25 cellular contexts compared by ENCODE assay signal in the genomic region with DNA sequence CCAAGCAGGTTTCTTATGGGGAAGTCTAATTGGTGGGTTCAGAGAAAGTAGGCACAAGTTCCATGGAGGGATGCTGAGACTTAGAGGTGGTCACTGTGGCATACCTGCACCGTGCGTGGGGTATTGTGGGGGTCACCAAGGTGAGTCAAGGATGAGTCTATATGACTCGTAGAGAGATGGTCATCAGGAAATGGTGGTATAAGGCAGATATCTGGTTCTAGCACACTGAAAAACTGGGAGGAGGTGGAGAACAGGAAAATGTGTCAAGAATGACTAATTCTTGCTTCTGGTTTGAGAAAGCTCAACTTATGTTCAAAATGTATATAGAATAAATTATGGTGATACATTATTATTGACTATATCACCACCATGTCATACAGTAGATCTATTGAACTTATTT.
"Had no signal": no experiment of that assay in that cellular context is flagged by ENCODE, and none has a peak within 500 bp of the region (broad histone marks: within the 10 kb centered on the region; RNA-seq: fewer than 3 reads in every experiment).

No MANE protein-coding gene starts in this region.

- H3K4me3 Mint-ChIP-seq: mesothelial cell of epicardium; naive B cell; nephron; neural progenitor cell; stimulated activated naive B cell treated with anti-CD40 and anti-IgM and Interleukin-4, amounts not matched to agents 10 μg/mL and 1 μg/mL and 100 μg/mL, for 72 hours; stimulated activated naive CD8-positive, alpha-beta T cell treated with anti-CD3 and anti-CD28 coated beads, Interleukin-15, Interleukin-2, amounts not matched to agents 100 ng/mL and 50 ng/mL, for 24 hours had no signal

- H3K9ac ChIP-seq: neural progenitor cell had no signal

- DNase-seq: dorsolateral prefrontal cortex; effector CD4-positive, alpha-beta T cell; mesenchymal stem cell; mucosa of descending colon; naive B cell; right cardiac atrium; sigmoid colon; spleen; stimulated activated CD4-positive, alpha-beta T cell treated with anti-CD3 and anti-CD28 coated beads, Interleukin-4, amount 100 ng/mL, for 4 hours; stimulated activated naive B cell treated with anti-CD40 and anti-IgM and Interleukin-4, amounts not matched to agents 10 μg/mL and 1 μg/mL and 100 μg/mL, for 72 hours; upper lobe of left lung had no signal

- H3K4me2 ChIP-seq: neural progenitor cell had no signal

- H3K27me3 Mint-ChIP-seq: naive B cell; stimulated activated naive B cell treated with anti-CD40 and anti-IgM and Interleukin-4, amounts not matched to agents 10 μg/mL and 1 μg/mL and 100 μg/mL, for 72 hours had no signal

- H3K4me1 ChIP-seq: esophagus muscularis mucosa, neural progenitor cell, prostate gland, sigmoid colon, spleen, tibial nerve, upper lobe of left lung had no signal

- H3K4me3 ChIP-seq: dorsolateral prefrontal cortex, esophagus muscularis mucosa, lung, mucosa of descending colon, neural progenitor cell, prostate gland, sigmoid colon, spleen, thoracic aorta, tibial nerve, upper lobe of left lung had no signal

- H2AFZ ChIP-seq: neural progenitor cell had no signal

- H3K27ac ChIP-seq: dorsolateral prefrontal cortex, esophagus muscularis mucosa, neural progenitor cell, prostate gland, sigmoid colon, spleen, thoracic aorta, tibial nerve, upper lobe of left lung had no signal

- H3K36me3 ChIP-seq: esophagus muscularis mucosa, neural progenitor cell, prostate gland, sigmoid colon, spleen, thoracic aorta, tibial nerve, upper lobe of left lung had no signal

- ATAC-seq: left lobe of liver; mucosa of descending colon; right cardiac atrium; stimulated activated naive B cell treated with anti-CD40 and anti-IgM and Interleukin-4, amounts not matched to agents 10 μg/mL and 1 μg/mL and 100 μg/mL, for 72 hours had no signal

- H3K36me3 Mint-ChIP-seq: mesothelial cell of epicardium; naive B cell; neural progenitor cell; stimulated activated naive B cell treated with anti-CD40 and anti-IgM and Interleukin-4, amounts not matched to agents 10 μg/mL and 1 μg/mL and 100 μg/mL, for 72 hours had no signal

- H3K9me3 Mint-ChIP-seq: nephron; neural progenitor cell; stimulated activated naive CD8-positive, alpha-beta T cell treated with anti-CD3 and anti-CD28 coated beads, Interleukin-15, Interleukin-2, amounts not matched to agents 100 ng/mL and 50 ng/mL, for 24 hours had no signal

- FAIRE-seq: colon, frontal cortex, keratinocyte, urothelium cell line had no signal

- H3K27me3 ChIP-seq: esophagus muscularis mucosa, neural progenitor cell, sigmoid colon, spleen, tibial nerve, upper lobe of left lung had no signal

- H3K9me3 ChIP-seq: esophagus muscularis mucosa, mucosa of descending colon, prostate gland, sigmoid colon, spleen, thoracic aorta, tibial nerve, upper lobe of left lung had no signal

- H3K4me1 Mint-ChIP-seq: mesothelial cell of epicardium; naive B cell; nephron; neural progenitor cell; stimulated activated naive B cell treated with anti-CD40 and anti-IgM and Interleukin-4, amounts not matched to agents 10 μg/mL and 1 μg/mL and 100 μg/mL, for 72 hours had no signal

- H3K27ac Mint-ChIP-seq: mesothelial cell of epicardium; naive B cell; neural progenitor cell; stimulated activated naive B cell treated with anti-CD40 and anti-IgM and Interleukin-4, amounts not matched to agents 10 μg/mL and 1 μg/mL and 100 μg/mL, for 72 hours; stimulated activated naive CD8-positive, alpha-beta T cell treated with anti-CD3 and anti-CD28 coated beads, Interleukin-15, Interleukin-2, amounts not matched to agents 100 ng/mL and 50 ng/mL, for 24 hours had no signal
